10 cellular contexts compared by ENCODE assay signal in genomic region chr1:193539731-193540459, GRCh38.
DNase-seq lines count a peak whose midpoint lies in the region; ATAC-seq, FAIRE-seq and TF ChIP-seq lines count a peak whose summit lies in the region.
"Had no signal": no experiment of that assay in that cellular context is flagged by ENCODE, and none has a peak within 500 bp of the region (broad histone marks: within the 10 kb centered on the region; RNA-seq: fewer than 3 reads in every experiment).

No MANE protein-coding gene starts in this region.

- peak overlapping the region; percentile 95 for H3K27ac Mint-ChIP-seq in T-helper 1 cell treated with Interleukin-12 subunit alpha and Interleukin-12 subunit beta and Interleukin-4 antibody, amounts not matched to agents 30 μg/mL and 1 μg/mL, for 36 hours
- peak overlapping the region; percentile 90 for H3K27ac Mint-ChIP-seq in stimulated activated effector memory CD8-positive, alpha-beta T cell treated with anti-CD3 and anti-CD28 coated beads, Interleukin-12 subunit alpha, Interleukin-12 subunit beta, amount 100 ng/mL, for 72 hours

- H3K4me1 ChIP-seq in kidney (ENCODE audit: control insufficient read depth in 1 of 2, insufficient read depth in 1 of 2, low read depth in 1 of 2, low read length in 2 of 2): no peaks in the 10 kb centered on the region
- H3K4me1 ChIP-seq: body of pancreas had no signal

- H3K27ac ChIP-seq in kidney (ENCODE audit: low read depth in 2 of 2, low read length in 2 of 2): no peak overlapping the region
- H3K27ac ChIP-seq: body of pancreas had no signal

- peak overlapping the region; percentile 57 for H3K4me3 Mint-ChIP-seq in T-helper 1 cell treated with Interleukin-12 subunit alpha and Interleukin-12 subunit beta and Interleukin-4 antibody, amounts not matched to agents 30 μg/mL and 1 μg/mL, for 36 hours
- peak overlapping the region; percentile 66 for H3K4me3 Mint-ChIP-seq in stimulated activated effector memory CD8-positive, alpha-beta T cell treated with anti-CD3 and anti-CD28 coated beads, Interleukin-12 subunit alpha, Interleukin-12 subunit beta, amount 100 ng/mL, for 72 hours

- peaks cover 24% of the 10 kb centered on the region for H3K36me3 Mint-ChIP-seq in T-helper 1 cell treated with Interleukin-12 subunit alpha and Interleukin-12 subunit beta and Interleukin-4 antibody, amounts not matched to agents 30 μg/mL and 1 μg/mL, for 36 hours (ENCODE audit: low read depth)
- peaks cover 6% of the 10 kb centered on the region for H3K36me3 Mint-ChIP-seq in stimulated activated effector memory CD8-positive, alpha-beta T cell treated with anti-CD3 and anti-CD28 coated beads, Interleukin-12 subunit alpha, Interleukin-12 subunit beta, amount 100 ng/mL, for 72 hours

- no peak overlapping the region for H3K4me3 ChIP-seq in kidney (ENCODE audit: low read length in 2 of 2)
- H3K4me3 ChIP-seq: body of pancreas had no signal

- H3K27me3 Mint-ChIP-seq in T-helper 1 cell treated with Interleukin-12 subunit alpha and Interleukin-12 subunit beta and Interleukin-4 antibody, amounts not matched to agents 30 μg/mL and 1 μg/mL, for 36 hours (ENCODE audit: low read depth): no peaks in the 10 kb centered on the region

- no peak for FAIRE-seq in kidney (lab: Jason Lieb, UNC)
- FAIRE-seq: islet of Langerhans had no signal

- no peak overlapping the region for H3K9ac ChIP-seq in kidney (ENCODE audit: low read length in 2 of 2)

- TF ChIP-seq CTCF in kidney (IDR thresholded peaks at IDR 0.05; ENCODE audit: borderline replicate concordance, extremely low read depth, insufficient read depth): no peak

- peaks cover 40% of the 10 kb centered on the region for H3K4me1 Mint-ChIP-seq in T-helper 1 cell treated with Interleukin-12 subunit alpha and Interleukin-12 subunit beta and Interleukin-4 antibody, amounts not matched to agents 30 μg/mL and 1 μg/mL, for 36 hours (ENCODE audit: low read depth)
- peaks cover 48% of the 10 kb centered on the region for H3K4me1 Mint-ChIP-seq in stimulated activated effector memory CD8-positive, alpha-beta T cell treated with anti-CD3 and anti-CD28 coated beads, Interleukin-12 subunit alpha, Interleukin-12 subunit beta, amount 100 ng/mL, for 72 hours

- DNase-seq in stimulated activated effector memory CD8-positive, alpha-beta T cell treated with anti-CD3 and anti-CD28 coated beads, Interleukin-12 subunit alpha, Interleukin-12 subunit beta, amount 100 ng/mL, for 72 hours (ENCODE audit: low spot score in 2 of 2): peak in 1 of 2 donors; percentile 60
- DNase-seq in kidney (no peak), hepatic stellate cell (ENCODE audit: low spot score) (no peak), amniotic stem cell (lab: John Stamatoyannopoulos, UW) (no peak)
- DNase-seq: body of pancreas had no signal

- intact Hi-C loops in kidney (cut with DNase I): no loop called here

- H3K9me3 Mint-ChIP-seq in T-helper 1 cell treated with Interleukin-12 subunit alpha and Interleukin-12 subunit beta and Interleukin-4 antibody, amounts not matched to agents 30 μg/mL and 1 μg/mL, for 36 hours: peaks cover 11% of the 10 kb centered on the region
- no peaks in the 10 kb centered on the region for H3K9me3 Mint-ChIP-seq in stimulated activated effector memory CD8-positive, alpha-beta T cell treated with anti-CD3 and anti-CD28 coated beads, Interleukin-12 subunit alpha, Interleukin-12 subunit beta, amount 100 ng/mL, for 72 hours

- no peaks in the 10 kb centered on the region for H3K9me3 ChIP-seq in kidney (ENCODE audit: control insufficient read depth in 1 of 2, low read length in 2 of 2)
- H3K9me3 ChIP-seq: body of pancreas had no signal

- no peaks in the 10 kb centered on the region for H3K36me3 ChIP-seq in kidney (ENCODE audit: control insufficient read depth in 1 of 2, insufficient read depth in 2 of 2, low read length in 2 of 2)

- ATAC-seq in GM19324 (IDR thresholded peaks at IDR 0.05; ENCODE audit: low FRiP score, unreplicated experiment) (peak; percentile 72), HG02870 (IDR thresholded peaks at IDR 0.05; ENCODE audit: unreplicated experiment) (peak; percentile 48)
- ATAC-seq in stimulated activated effector memory CD8-positive, alpha-beta T cell treated with anti-CD3 and anti-CD28 coated beads, Interleukin-12 subunit alpha, Interleukin-12 subunit beta, amount 100 ng/mL, for 72 hours: peak; percentile 61
- ATAC-seq: body of pancreas, HCT116 had no signal
